In the genomic region with DNA sequence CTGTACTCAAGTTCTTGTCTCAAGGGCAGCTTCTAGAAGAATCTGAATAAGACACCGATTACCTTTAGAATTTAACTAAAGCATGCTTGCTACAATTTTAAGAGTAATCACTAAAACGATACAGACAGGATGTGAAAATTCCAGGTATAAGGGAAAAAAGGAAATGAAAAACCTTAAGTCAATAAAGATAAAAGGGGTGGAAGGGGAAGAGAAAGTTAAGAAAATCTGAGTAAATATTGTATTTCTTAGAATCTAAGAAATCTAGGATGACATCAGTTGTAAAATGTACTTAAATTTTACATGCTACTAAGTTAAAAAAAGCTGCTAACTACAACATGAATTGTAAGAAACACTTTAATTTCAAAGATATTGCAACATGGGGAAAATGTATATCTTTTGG, we compare ENCODE assay signal across 22 cellular contexts. TPM values are rescaled to one million over a fixed set of nuclear protein-coding genes. Genes with fewer than 3 reads are reported as not detected.
DNase-seq lines count a peak whose midpoint lies in the region; ATAC-seq and TF ChIP-seq lines count a peak whose summit lies in the region.
"Had no signal": no experiment of that assay in that cellular context is flagged by ENCODE, and none has a peak within 500 bp of the region (broad histone marks: within the 10 kb centered on the region; RNA-seq: fewer than 3 reads in every experiment).

No MANE protein-coding gene starts in this region.

- 0 out of 2 replicates have a peak overlapping the region, but pooled peaks have one; percentile 85 for H3K23ac ChIP-seq in IMR-90 (ENCODE audit: low read depth, low read length)

- no peaks in the 10 kb centered on the region for H3K36me3 ChIP-seq in Caco-2 (ENCODE audit: control insufficient read depth, insufficient read depth, low read length)
- H3K36me3 ChIP-seq in IMR-90 (ENCODE audit: control insufficient read depth, insufficient read depth, low read length), result no peaks in the 10 kb centered on the region
- H3K36me3 ChIP-seq: BE2C, BLaER1 had no signal

- 0 out of 2 replicates have a peak overlapping the region, but pooled peaks have one; percentile 45 for H3K14ac ChIP-seq in IMR-90 (replicated peaks; ENCODE audit: low read depth, low read length)

- H3K4me1 Mint-ChIP-seq in Caco-2 (ENCODE audit: low read depth, unreplicated experiment), result peaks cover 34% of the 10 kb centered on the region

- no peak overlapping the region for H2BK5ac ChIP-seq in IMR-90 (ENCODE audit: low read depth, low read length, poor library complexity, severe bottlenecking)

- dilution Hi-C loops in IMR-90 (cut with HindIII; ENCODE audit: low sequenced_read_pairs, unreplicated experiment), result no loop called here

- H3K9me1 ChIP-seq in IMR-90 (ENCODE audit: insufficient read depth, low read length), result no peaks in the 10 kb centered on the region; the same call in 1 of the 2 replicates

- no peak overlapping the region for H2AFZ ChIP-seq in IMR-90 (replicated peaks; ENCODE audit: low read length, poor library complexity)

- H4K5ac ChIP-seq in IMR-90 (ENCODE audit: low read depth, low read length), result no peak overlapping the region

- POLR2A ChIA-PET in Caco-2 (lab: Charles Lee) (no interaction called here), IMR-90 (lab: Charles Lee; ENCODE audit: unreplicated experiment) (no interaction called here)

- no peaks in the 10 kb centered on the region for H3K79me1 ChIP-seq in IMR-90 (ENCODE audit: low read depth in 1 of 2, low read length in 2 of 2)

- peak overlapping the region; percentile 2 for H3K4me3 Mint-ChIP-seq in Caco-2 (ENCODE audit: unreplicated experiment)
- H3K4me3 Mint-ChIP-seq: CD4-positive, alpha-beta T cell; CD8-positive, alpha-beta T cell had no signal

- no peak overlapping the region for H4K91ac ChIP-seq in IMR-90 (ENCODE audit: insufficient read depth, low read depth, low read length)

- peaks cover 5% of the 10 kb centered on the region for H3K9me3 ChIP-seq in Caco-2
- no peaks in the 10 kb centered on the region for H3K9me3 ChIP-seq in IMR-90 (ENCODE audit: control insufficient read depth, insufficient read depth, low read length)
- H3K9me3 ChIP-seq: BE2C, BLaER1 had no signal

- no peak overlapping the region for H2AK9ac ChIP-seq in IMR-90 (replicated peaks; ENCODE audit: low read depth, low read length, poor library complexity)

- H2AK5ac ChIP-seq in IMR-90 (ENCODE audit: low read depth, low read length), result peak overlapping the region; percentile 82; the same call in 1 of the 2 replicates

- H3K36me3 Mint-ChIP-seq in Caco-2 (ENCODE audit: insufficient read depth, unreplicated experiment), result no peaks in the 10 kb centered on the region
- H3K36me3 Mint-ChIP-seq: CD8-positive, alpha-beta T cell had no signal

- H3K9ac ChIP-seq in IMR-90 (ENCODE audit: low read depth, low read length), result no peak overlapping the region
- H3K9ac ChIP-seq: BLaER1 had no signal

- peak overlapping the region; percentile 48; the same call in 1 of the 2 replicates for H3K27ac ChIP-seq in C4-2B
- no peak overlapping the region for H3K27ac ChIP-seq in IMR-90 (ENCODE audit: insufficient read depth, low read length)
- H3K27ac ChIP-seq in VCaP, result peak overlapping the region; percentile 73
- H3K27ac ChIP-seq: BLaER1 had no signal

- in situ Hi-C loops in IMR-90 (cut with MboI; ENCODE audit: low sequenced_read_pairs), result no loop called here

- H3K4me2 ChIP-seq in IMR-90 (ENCODE audit: low read depth, low read length), result no peak overlapping the region
- H3K4me2 ChIP-seq: BLaER1 had no signal

- peak overlapping the region; percentile 75; the same call in 1 of the 2 replicates for H3K4ac ChIP-seq in IMR-90 (ENCODE audit: low read depth, low read length)

- BruUV-seq in Caco-2 (replicated peaks; lab: Mats Ljungman, UMichigan) (no TSS peak), IMR-90 (replicated peaks; lab: Mats Ljungman, UMichigan) (no TSS peak)

- CTCF ChIA-PET in Caco-2 (lab: Charles Lee), result no interaction called here
- CTCF ChIA-PET in IMR-90 (lab: Yijun Ruan, JAX), result interaction anchor here (0.6 kb wide), 1 partner anchor 665 kb away, joined by 3 read pairs; no protein-coding TSS in a partner anchor

- DNase-seq in Caco-2, result no peak
- DNase-seq in IMR-90, result no peak
- no peak for DNase-seq in GM10266 (ENCODE audit: extremely low spot score)
- no peak for DNase-seq in activated CD8-positive, alpha-beta memory T cell treated with anti-CD3 and anti-CD28 coated beads for 24 hours
- DNase-seq: 8988T; ACHN; BE2C; C1 segment of cervical spinal cord; CD4-positive, alpha-beta T cell; CD8-positive, alpha-beta T cell; DMS 273 treated with DMSO at 0.1 percent for 48 hours; DMS153; DMS53; DMS79; DND-41; EL; GDM1 had no signal

- no peak overlapping the region for H3K56ac ChIP-seq in IMR-90 (ENCODE audit: extremely low read depth, insufficient read depth, low read length)

- intact Hi-C loops in Caco-2 (cut with micrococcal nuclease; ENCODE audit: unreplicated experiment) (loop anchor here (5.0 kb wide), 1 partner anchor 47 kb away; no protein-coding TSS in a partner anchor), IMR-90 (cut with micrococcal nuclease) (loop anchor here (5.0 kb wide), 1 partner anchor 77 kb away; no protein-coding TSS in a partner anchor)

- H2BK20ac ChIP-seq in IMR-90 (ENCODE audit: low read depth, low read length), result peak overlapping the region; percentile 86

- no peak overlapping the region for H3K27ac Mint-ChIP-seq in Caco-2 (ENCODE audit: unreplicated experiment)
- H3K27ac Mint-ChIP-seq: CD4-positive, alpha-beta T cell; CD8-positive, alpha-beta T cell had no signal

- TF ChIP-seq RAD21 in IMR-90 (IDR thresholded peaks at IDR 0.05; ENCODE audit: low read length), result no peak

- H2BK120ac ChIP-seq in IMR-90 (ENCODE audit: low read depth, low read length), result peak overlapping the region; percentile 86

- TF ChIP-seq CTCF in C4-2B (conservative IDR thresholded peaks at IDR 0.05) (no peak), Caco-2 (IDR thresholded peaks at IDR 0.05; ENCODE audit: insufficient read depth in 1 of 2, low read depth in 1 of 2, low read length in 1 of 2, severe bottlenecking in 1 of 2, unreplicated experiment in 1 of 2) (no peak), IMR-90 (conservative IDR thresholded peaks at IDR 0.05; ENCODE audit: low read depth, low read length) (no peak), VCaP (conservative IDR thresholded peaks at IDR 0.05) (no peak), GM10266 (IDR thresholded peaks at IDR 0.05; ENCODE audit: control insufficient read depth, insufficient read depth, low read depth, missing control alignments) (no peak)

- no peaks in the 10 kb centered on the region for H4K20me1 ChIP-seq in IMR-90 (ENCODE audit: insufficient read depth, low read length)
- H4K20me1 ChIP-seq: BLaER1 had no signal

- no peak overlapping the region for H3K4me3 ChIP-seq in Caco-2 (ENCODE audit: low read depth, low read length)
- H3K4me3 ChIP-seq in IMR-90 (ENCODE audit: insufficient read depth, low read depth, low read length), result no peak overlapping the region
- H3K4me3 ChIP-seq: BLaER1 had no signal

- H3K4me1 ChIP-seq in Caco-2 (peaks cover 38% of the 10 kb centered on the region), IMR-90 (ENCODE audit: control insufficient read depth, insufficient read depth, low read length) (peaks cover 7% of the 10 kb centered on the region)
- H3K4me1 ChIP-seq: BE2C, BLaER1 had no signal

- no CpG with 5 or more reads among the region's 2 CpGs for WGBS in IMR-90 (ENCODE audit: extremely low coverage in 2 of 2, insufficient read length in 1 of 2), 2 experiments

- H3K9me3 Mint-ChIP-seq in Caco-2 (ENCODE audit: unreplicated experiment), result peaks cover 27% of the 10 kb centered on the region
- H3K9me3 Mint-ChIP-seq: CD4-positive, alpha-beta T cell; CD8-positive, alpha-beta T cell had no signal

- no peaks in the 10 kb centered on the region for H3K27me3 Mint-ChIP-seq in Caco-2 (ENCODE audit: insufficient read depth, unreplicated experiment)

- ATAC-seq in IMR-90 (ENCODE audit: low read depth) (no peak), GM21825 (IDR thresholded peaks at IDR 0.05; ENCODE audit: unreplicated experiment) (no peak), HG03139 (IDR thresholded peaks at IDR 0.05; ENCODE audit: unreplicated experiment) (no peak)
- ATAC-seq: CD8-positive, alpha-beta T cell had no signal

- no peak for TF ChIP-seq POLR2A in IMR-90 (IDR thresholded peaks at IDR 0.05; ENCODE audit: low read depth, low read length)

- H4K8ac ChIP-seq in IMR-90 (ENCODE audit: low read depth in 2 of 2, low read length in 2 of 2), result no peak overlapping the region

- 0 out of 3 replicates have a peak overlapping the region, but pooled peaks have one; percentile 83 for H2BK15ac ChIP-seq in IMR-90 (ENCODE audit: low read depth, low read length)

- no peaks in the 10 kb centered on the region for H3K27me3 ChIP-seq in Caco-2 (replicated peaks; ENCODE audit: control insufficient read depth, insufficient read depth, low read length)
- H3K27me3 ChIP-seq in IMR-90 (ENCODE audit: control insufficient read depth, insufficient read depth, low read length), result peaks cover 2% of the 10 kb centered on the region; the same call in 1 of the 2 replicates
- H3K27me3 ChIP-seq: BLaER1 had no signal

- H3K18ac ChIP-seq in IMR-90 (ENCODE audit: low read depth, low read length), result 0 out of 2 replicates have a peak overlapping the region, but pooled peaks have one; percentile 72

TF ChIP-seq in IMR-90, 13 proteins besides CTCF, POLR2A, EP300 and RAD21:
- TF ChIP-seq MAFK (IDR thresholded peaks at IDR 0.05; ENCODE audit: low read depth, low read length) (no peak), BHLHE40 (IDR thresholded peaks at IDR 0.05; ENCODE audit: low read depth, low read length) (no peak), CEBPB (IDR thresholded peaks at IDR 0.05; ENCODE audit: low read depth, low read length) (no peak), MAZ (IDR thresholded peaks at IDR 0.05; ENCODE audit: borderline replicate concordance, low read depth, low read length) (no peak), CHD1 (IDR thresholded peaks at IDR 0.05; ENCODE audit: low read depth, low read length) (no peak), RCOR1 (IDR thresholded peaks at IDR 0.05; ENCODE audit: insufficient replicate concordance, low read length) (no peak), ELK1 (IDR thresholded peaks at IDR 0.05; ENCODE audit: borderline replicate concordance, low read depth, low read length) (no peak)

RNA-seq across cellular contexts. Expression of gene MOCS1, which starts 30.3 kb away (rescaled TPM):
- total RNA-seq in Caco-2 (2022) (43.4 and 44.7 TPM in 2 replicates), IMR-90 (2012; rRNA removed) (8.1 and 9.5 TPM in 2 replicates)
- polyA plus RNA-seq in IMR-90 (2012; rRNA removed), result 4.8 and 5.5 TPM in 2 replicates
- polyA plus RNA-seq in IMR-90 (2012; cell fraction: cytosol; rRNA removed), result 3.4 and 5.4 TPM in 2 replicates
- polyA plus RNA-seq in IMR-90 (2012; cell fraction: nucleus; rRNA removed; ENCODE audit: low replicate concordance), result 5.7 and 6.6 TPM in 2 replicates
